Comparison of ENCODE assay signal across 25 cellular contexts in genomic region chr20:1926237-1926636, GRCh38. TPM values are rescaled to one million over a fixed set of nuclear protein-coding genes. Genes with fewer than 3 reads are reported as not detected.
"Had no signal": no experiment of that assay in that cellular context is flagged by ENCODE, and none has a peak within 500 bp of the region (broad histone marks: within the 10 kb centered on the region; RNA-seq: fewer than 3 reads in every experiment).

No MANE protein-coding gene starts in this region.

- H3K9me3 ChIP-seq: left lung, sigmoid colon, stomach, suprapubic skin, uterus had no signal

- ATAC-seq: activated CD4-positive, CD25-positive, alpha-beta regulatory T cell treated with anti-CD3 and anti-CD28 coated beads, Interleukin-2, amount 50 U/mL, for 24 hours; activated CD8-positive, alpha-beta memory T cell treated with anti-CD3 and anti-CD28 coated beads, Interleukin-2, amount 10 ng/mL, durations not matched to agents 7 days and 5 days; activated CD8-positive, alpha-beta T cell treated with anti-CD3 and anti-CD28 coated beads for 36 hours; left lung; natural killer cell treated with Interleukin-12 subunit alpha and Interleukin-12 subunit beta and Interleukin-15 and Interleukin-18, amount 100 ng/mL, for 72 hours; stimulated activated memory B cell treated with anti-CD40 and anti-IgM and Interleukin-4, amounts not matched to agents 10 μg/mL and 1 μg/mL and 100 μg/mL, for 72 hours had no signal

- H3K36me3 Mint-ChIP-seq: activated CD8-positive, alpha-beta memory T cell treated with anti-CD3 and anti-CD28 coated beads, Interleukin-2, amount 10 ng/mL, durations not matched to agents 7 days and 5 days; activated naive CD4-positive, alpha-beta T cell treated with anti-CD3 and anti-CD28 coated beads, Interleukin-2, amount 50 U/mL, for 24 hours; natural killer cell treated with Interleukin-12 subunit alpha and Interleukin-12 subunit beta and Interleukin-15 and Interleukin-18, amount 100 ng/mL, for 72 hours had no signal

- H3K4me3 Mint-ChIP-seq: activated CD4-positive, alpha-beta T cell treated with anti-CD3 and anti-CD28 coated beads, Interleukin-2, amount 10 ng/mL, durations not matched to agents 24 days and 14 days; activated CD8-positive, alpha-beta memory T cell treated with anti-CD3 and anti-CD28 coated beads, Interleukin-2, amount 10 ng/mL, durations not matched to agents 7 days and 5 days; activated CD8-positive, alpha-beta T cell treated with anti-CD3 and anti-CD28 coated beads for 36 hours; activated naive CD4-positive, alpha-beta T cell treated with anti-CD3 and anti-CD28 coated beads, Interleukin-2, amount 50 U/mL, for 24 hours; natural killer cell treated with Interleukin-12 subunit alpha and Interleukin-12 subunit beta and Interleukin-15 and Interleukin-18, amount 100 ng/mL, for 72 hours; stimulated activated memory B cell treated with anti-CD40 and anti-IgM and Interleukin-4, amounts not matched to agents 10 μg/mL and 1 μg/mL and 100 μg/mL, for 72 hours had no signal

- DNase-seq: activated CD4-positive, alpha-beta T cell treated with anti-CD3 and anti-CD28 coated beads, Interleukin-2, amount 10 ng/mL, durations not matched to agents 24 days and 14 days; activated CD8-positive, alpha-beta memory T cell treated with anti-CD3 and anti-CD28 coated beads, Interleukin-2, amount 10 ng/mL, durations not matched to agents 7 days and 5 days; activated CD8-positive, alpha-beta T cell treated with anti-CD3 and anti-CD28 coated beads for 36 hours; activated gamma-delta T cell; activated T-cell treated with anti-CD3 and anti-CD28 coated beads for 4 hours; aorta; central memory CD4-positive, alpha-beta T cell; effector CD4-positive, alpha-beta T cell; foreskin fibroblast; kidney; left lung; midbrain; sigmoid colon; stimulated activated CD4-positive, alpha-beta T cell treated with anti-CD3 and anti-CD28 coated beads, Interleukin-15, amount 100 ng/mL, for 24 hours; stomach; T-helper 2 cell; trophoblast cell; uterus had no signal

- H3K4me3 ChIP-seq: coronary artery, left lung, sigmoid colon, smooth muscle cell, stomach, suprapubic skin, uterus had no signal

- H3K27ac ChIP-seq: coronary artery, left lung, sigmoid colon, stomach, suprapubic skin, uterus had no signal

- H3K9me3 Mint-ChIP-seq: activated CD4-positive, alpha-beta T cell treated with anti-CD3 and anti-CD28 coated beads, Interleukin-2, amount 10 ng/mL, durations not matched to agents 24 days and 14 days; activated CD8-positive, alpha-beta T cell treated with anti-CD3 and anti-CD28 coated beads for 36 hours; activated naive CD4-positive, alpha-beta T cell treated with anti-CD3 and anti-CD28 coated beads, Interleukin-2, amount 50 U/mL, for 24 hours; natural killer cell treated with Interleukin-12 subunit alpha and Interleukin-12 subunit beta and Interleukin-15 and Interleukin-18, amount 100 ng/mL, for 72 hours; stimulated activated memory B cell treated with anti-CD40 and anti-IgM and Interleukin-4, amounts not matched to agents 10 μg/mL and 1 μg/mL and 100 μg/mL, for 72 hours had no signal

- H3K4me1 Mint-ChIP-seq: activated CD4-positive, alpha-beta T cell treated with anti-CD3 and anti-CD28 coated beads, Interleukin-2, amount 10 ng/mL, durations not matched to agents 24 days and 14 days; activated CD8-positive, alpha-beta memory T cell treated with anti-CD3 and anti-CD28 coated beads, Interleukin-2, amount 10 ng/mL, durations not matched to agents 7 days and 5 days; activated naive CD4-positive, alpha-beta T cell treated with anti-CD3 and anti-CD28 coated beads, Interleukin-2, amount 50 U/mL, for 24 hours had no signal

- H3K4me1 ChIP-seq: stomach, uterus had no signal

- H3K4me2 ChIP-seq: smooth muscle cell had no signal

- H3K36me3 ChIP-seq: uterus had no signal

- H3K27ac Mint-ChIP-seq: activated CD4-positive, alpha-beta T cell treated with anti-CD3 and anti-CD28 coated beads, Interleukin-2, amount 10 ng/mL, durations not matched to agents 24 days and 14 days; activated CD8-positive, alpha-beta memory T cell treated with anti-CD3 and anti-CD28 coated beads, Interleukin-2, amount 10 ng/mL, durations not matched to agents 7 days and 5 days; activated CD8-positive, alpha-beta T cell treated with anti-CD3 and anti-CD28 coated beads for 36 hours; activated naive CD4-positive, alpha-beta T cell treated with anti-CD3 and anti-CD28 coated beads, Interleukin-2, amount 50 U/mL, for 24 hours; natural killer cell treated with Interleukin-12 subunit alpha and Interleukin-12 subunit beta and Interleukin-15 and Interleukin-18, amount 100 ng/mL, for 72 hours; stimulated activated memory B cell treated with anti-CD40 and anti-IgM and Interleukin-4, amounts not matched to agents 10 μg/mL and 1 μg/mL and 100 μg/mL, for 72 hours had no signal

- H3K27me3 Mint-ChIP-seq: activated CD4-positive, alpha-beta T cell treated with anti-CD3 and anti-CD28 coated beads, Interleukin-2, amount 10 ng/mL, durations not matched to agents 24 days and 14 days; activated CD8-positive, alpha-beta memory T cell treated with anti-CD3 and anti-CD28 coated beads, Interleukin-2, amount 10 ng/mL, durations not matched to agents 7 days and 5 days; stimulated activated memory B cell treated with anti-CD40 and anti-IgM and Interleukin-4, amounts not matched to agents 10 μg/mL and 1 μg/mL and 100 μg/mL, for 72 hours had no signal

- H3K27me3 ChIP-seq: sigmoid colon, stomach, suprapubic skin, uterus had no signal

RNA-seq across cellular contexts. Expression of gene SIRPA, which starts 31.0 kb away (rescaled TPM):
- total RNA-seq: activated CD8-positive, alpha-beta memory T cell treated with anti-CD3 and anti-CD28 coated beads, Interleukin-2, amount 10 ng/mL, durations not matched to agents 7 days and 5 days had no signal
